In the genomic region with DNA sequence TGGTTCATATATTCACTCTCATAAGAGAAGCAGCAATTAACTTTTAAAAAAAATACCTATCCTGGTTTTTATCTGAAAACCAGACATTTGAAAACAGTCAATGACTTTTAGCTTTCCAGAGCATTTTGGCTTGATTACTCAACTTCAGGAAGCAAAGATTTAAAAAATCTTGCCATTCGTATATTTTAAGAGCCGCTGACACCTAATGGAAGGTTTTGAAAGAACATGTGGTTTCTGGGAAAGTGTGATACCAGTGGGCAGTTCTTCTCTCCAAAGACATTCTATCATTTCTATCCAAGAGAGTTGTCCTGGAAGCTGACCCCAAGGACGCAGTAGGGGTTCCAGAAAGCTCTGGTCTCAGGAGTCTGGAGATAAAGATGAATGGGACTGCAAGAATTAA, we compare ENCODE assay signal across 2 cellular contexts.
TF ChIP-seq lines count a peak whose summit lies in the region.

No MANE protein-coding gene starts in this region.

TF ChIP-seq in A549, 52 proteins besides CTCF, POLR2A, EP300 and RAD21 (continued from another document):
- TF ChIP-seq, protein P1, sequence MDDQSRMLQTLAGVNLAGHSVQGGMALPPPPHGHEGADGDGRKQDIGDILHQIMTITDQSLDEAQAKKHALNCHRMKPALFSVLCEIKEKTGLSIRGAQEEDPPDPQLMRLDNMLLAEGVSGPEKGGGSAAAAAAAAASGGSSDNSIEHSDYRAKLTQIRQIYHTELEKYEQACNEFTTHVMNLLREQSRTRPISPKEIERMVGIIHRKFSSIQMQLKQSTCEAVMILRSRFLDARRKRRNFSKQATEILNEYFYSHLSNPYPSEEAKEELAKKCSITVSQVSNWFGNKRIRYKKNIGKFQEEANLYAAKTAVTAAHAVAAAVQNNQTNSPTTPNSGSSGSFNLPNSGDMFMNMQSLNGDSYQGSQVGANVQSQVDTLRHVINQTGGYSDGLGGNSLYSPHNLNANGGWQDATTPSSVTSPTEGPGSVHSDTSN (IDR thresholded peaks at IDR 0.05) = no peak
- TF ChIP-seq CBX8 (IDR thresholded peaks at IDR 0.05) (no peak), SMC3 (IDR thresholded peaks at IDR 0.05) (peak; percentile 94), GATA3 (IDR thresholded peaks at IDR 0.05; ENCODE audit: borderline replicate concordance) (no peak), RARB (CRISPR knock-in tag; IDR thresholded peaks at IDR 0.05) (no peak)
- TF ChIP-seq, protein P2, sequence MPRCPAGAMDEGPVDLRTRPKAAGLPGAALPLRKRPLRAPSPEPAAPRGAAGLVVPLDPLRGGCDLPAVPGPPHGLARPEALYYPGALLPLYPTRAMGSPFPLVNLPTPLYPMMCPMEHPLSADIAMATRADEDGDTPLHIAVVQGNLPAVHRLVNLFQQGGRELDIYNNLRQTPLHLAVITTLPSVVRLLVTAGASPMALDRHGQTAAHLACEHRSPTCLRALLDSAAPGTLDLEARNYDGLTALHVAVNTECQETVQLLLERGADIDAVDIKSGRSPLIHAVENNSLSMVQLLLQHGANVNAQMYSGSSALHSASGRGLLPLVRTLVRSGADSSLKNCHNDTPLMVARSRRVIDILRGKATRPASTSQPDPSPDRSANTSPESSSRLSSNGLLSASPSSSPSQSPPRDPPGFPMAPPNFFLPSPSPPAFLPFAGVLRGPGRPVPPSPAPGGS (IDR thresholded peaks at IDR 0.05) = no peak

TF ChIP-seq in SK-N-SH treated with all-trans-retinoic acid at 6 μM for 48 hours, 23 proteins besides CTCF, POLR2A, EP300 and RAD21 (continued from another document):
- TF ChIP-seq, protein P3, sequence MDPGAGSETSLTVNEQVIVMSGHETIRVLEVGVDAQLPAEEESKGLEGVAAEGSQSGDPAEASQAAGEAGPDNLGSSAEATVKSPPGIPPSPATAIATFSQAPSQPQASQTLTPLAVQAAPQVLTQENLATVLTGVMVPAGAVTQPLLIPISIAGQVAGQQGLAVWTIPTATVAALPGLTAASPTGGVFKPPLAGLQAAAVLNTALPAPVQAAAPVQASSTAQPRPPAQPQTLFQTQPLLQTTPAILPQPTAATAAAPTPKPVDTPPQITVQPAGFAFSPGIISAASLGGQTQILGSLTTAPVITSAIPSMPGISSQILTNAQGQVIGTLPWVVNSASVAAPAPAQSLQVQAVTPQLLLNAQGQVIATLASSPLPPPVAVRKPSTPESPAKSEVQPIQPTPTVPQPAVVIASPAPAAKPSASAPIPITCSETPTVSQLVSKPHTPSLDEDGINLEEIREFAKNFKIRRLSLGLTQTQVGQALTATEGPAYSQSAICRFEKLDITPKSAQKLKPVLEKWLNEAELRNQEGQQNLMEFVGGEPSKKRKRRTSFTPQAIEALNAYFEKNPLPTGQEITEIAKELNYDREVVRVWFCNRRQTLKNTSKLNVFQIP (CRISPR knock-in tag; IDR thresholded peaks at IDR 0.05; ENCODE audit: borderline replicate concordance, low read depth) = no peak
- TF ChIP-seq, protein P4, sequence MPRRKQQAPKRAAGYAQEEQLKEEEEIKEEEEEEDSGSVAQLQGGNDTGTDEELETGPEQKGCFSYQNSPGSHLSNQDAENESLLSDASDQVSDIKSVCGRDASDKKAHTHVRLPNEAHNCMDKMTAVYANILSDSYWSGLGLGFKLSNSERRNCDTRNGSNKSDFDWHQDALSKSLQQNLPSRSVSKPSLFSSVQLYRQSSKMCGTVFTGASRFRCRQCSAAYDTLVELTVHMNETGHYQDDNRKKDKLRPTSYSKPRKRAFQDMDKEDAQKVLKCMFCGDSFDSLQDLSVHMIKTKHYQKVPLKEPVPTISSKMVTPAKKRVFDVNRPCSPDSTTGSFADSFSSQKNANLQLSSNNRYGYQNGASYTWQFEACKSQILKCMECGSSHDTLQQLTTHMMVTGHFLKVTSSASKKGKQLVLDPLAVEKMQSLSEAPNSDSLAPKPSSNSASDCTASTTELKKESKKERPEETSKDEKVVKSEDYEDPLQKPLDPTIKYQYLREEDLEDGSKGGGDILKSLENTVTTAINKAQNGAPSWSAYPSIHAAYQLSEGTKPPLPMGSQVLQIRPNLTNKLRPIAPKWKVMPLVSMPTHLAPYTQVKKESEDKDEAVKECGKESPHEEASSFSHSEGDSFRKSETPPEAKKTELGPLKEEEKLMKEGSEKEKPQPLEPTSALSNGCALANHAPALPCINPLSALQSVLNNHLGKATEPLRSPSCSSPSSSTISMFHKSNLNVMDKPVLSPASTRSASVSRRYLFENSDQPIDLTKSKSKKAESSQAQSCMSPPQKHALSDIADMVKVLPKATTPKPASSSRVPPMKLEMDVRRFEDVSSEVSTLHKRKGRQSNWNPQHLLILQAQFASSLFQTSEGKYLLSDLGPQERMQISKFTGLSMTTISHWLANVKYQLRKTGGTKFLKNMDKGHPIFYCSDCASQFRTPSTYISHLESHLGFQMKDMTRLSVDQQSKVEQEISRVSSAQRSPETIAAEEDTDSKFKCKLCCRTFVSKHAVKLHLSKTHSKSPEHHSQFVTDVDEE (CRISPR knock-in tag; IDR thresholded peaks at IDR 0.05) = no peak
- TF ChIP-seq ZFP30 (CRISPR knock-in tag; IDR thresholded peaks at IDR 0.05) (no peak), ZNF8 (CRISPR knock-in tag; IDR thresholded peaks at IDR 0.05) (no peak)
- TF ChIP-seq, protein P5, sequence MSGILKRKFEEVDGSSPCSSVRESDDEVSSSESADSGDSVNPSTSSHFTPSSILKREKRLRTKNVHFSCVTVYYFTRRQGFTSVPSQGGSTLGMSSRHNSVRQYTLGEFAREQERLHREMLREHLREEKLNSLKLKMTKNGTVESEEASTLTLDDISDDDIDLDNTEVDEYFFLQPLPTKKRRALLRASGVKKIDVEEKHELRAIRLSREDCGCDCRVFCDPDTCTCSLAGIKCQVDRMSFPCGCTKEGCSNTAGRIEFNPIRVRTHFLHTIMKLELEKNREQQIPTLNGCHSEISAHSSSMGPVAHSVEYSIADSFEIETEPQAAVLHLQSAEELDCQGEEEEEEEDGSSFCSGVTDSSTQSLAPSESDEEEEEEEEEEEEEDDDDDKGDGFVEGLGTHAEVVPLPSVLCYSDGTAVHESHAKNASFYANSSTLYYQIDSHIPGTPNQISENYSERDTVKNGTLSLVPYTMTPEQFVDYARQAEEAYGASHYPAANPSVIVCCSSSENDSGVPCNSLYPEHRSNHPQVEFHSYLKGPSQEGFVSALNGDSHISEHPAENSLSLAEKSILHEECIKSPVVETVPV (CRISPR knock-in tag; IDR thresholded peaks at IDR 0.05) = no peak
